ENCODE assay signal across 1 cellular context in the genomic region with DNA sequence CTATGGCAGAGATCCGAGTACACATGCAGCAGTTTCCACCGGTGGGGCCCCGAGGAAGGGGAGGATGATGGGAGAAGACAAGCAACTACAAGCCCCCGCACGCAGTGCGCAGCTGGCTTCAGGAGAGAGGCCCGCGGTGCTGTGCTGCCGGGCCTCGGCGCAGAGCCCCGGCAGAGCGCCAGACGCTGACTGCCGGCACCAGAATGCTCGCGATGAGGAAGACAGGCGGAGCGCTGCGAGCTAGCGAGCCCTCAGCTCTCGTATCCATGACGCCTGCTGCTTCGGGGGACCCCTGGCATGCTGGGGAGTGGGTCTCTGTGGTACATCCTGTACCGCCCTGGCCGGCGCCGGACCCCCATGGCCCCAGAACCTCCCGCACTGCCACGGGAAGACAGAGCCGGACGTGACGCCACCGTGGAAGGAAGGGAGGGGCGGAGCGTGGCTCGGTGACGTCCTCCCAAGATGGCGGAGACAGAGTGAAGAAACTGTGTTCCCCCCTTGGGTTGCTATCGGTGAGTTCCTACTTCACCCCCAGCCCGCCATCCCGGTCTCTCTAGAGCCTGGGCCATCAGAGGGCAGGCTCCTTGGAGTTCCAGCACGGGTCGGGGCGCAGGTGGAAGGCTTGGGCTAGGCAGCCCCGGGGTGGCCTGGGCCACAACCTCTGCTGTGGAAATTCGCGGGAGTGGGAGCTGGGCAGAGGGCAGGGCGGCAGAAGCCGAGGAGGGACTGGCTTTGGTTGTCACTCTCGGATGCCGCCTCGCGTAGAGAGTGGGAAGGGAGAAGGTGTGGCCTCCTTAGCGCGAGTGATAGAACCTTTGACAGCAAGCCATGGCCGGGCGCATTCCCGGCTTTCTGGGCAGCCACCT.
A peak's percentile ranks its signal among the peaks of the same experiment; 100 is the strongest.
TF ChIP-seq lines count a peak whose summit lies in the region.

Gene MYNN, plus strand, starts transcription at position 446 of the 866 bp plus-strand sequence. CDS start 900 bp downstream, outside the sequence.

TF ChIP-seq in HepG2, 621 proteins besides CTCF, POLR2A, EP300 and RAD21 (continued from another document and continues in another):
- TF ChIP-seq, protein P1, sequence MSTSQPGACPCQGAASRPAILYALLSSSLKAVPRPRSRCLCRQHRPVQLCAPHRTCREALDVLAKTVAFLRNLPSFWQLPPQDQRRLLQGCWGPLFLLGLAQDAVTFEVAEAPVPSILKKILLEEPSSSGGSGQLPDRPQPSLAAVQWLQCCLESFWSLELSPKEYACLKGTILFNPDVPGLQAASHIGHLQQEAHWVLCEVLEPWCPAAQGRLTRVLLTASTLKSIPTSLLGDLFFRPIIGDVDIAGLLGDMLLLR (CRISPR knock-in tag; IDR thresholded peaks at IDR 0.05), result peak; percentile 74; the same call in 1 of the 2 replicates
- TF ChIP-seq ZNF713 (CRISPR knock-in tag; IDR thresholded peaks at IDR 0.05) (no peak), UBTF (CRISPR knock-in tag; IDR thresholded peaks at IDR 0.05) (peak; percentile 86), RERE (CRISPR knock-in tag; IDR thresholded peaks at IDR 0.05; ENCODE audit: low read depth) (no peak), ZNF615 (CRISPR knock-in tag; IDR thresholded peaks at IDR 0.05; ENCODE audit: borderline replicate concordance) (no peak), ZBTB40 (IDR thresholded peaks at IDR 0.05) (no peak), ZBTB40 (CRISPR knock-in tag; IDR thresholded peaks at IDR 0.05) (0 out of 2 replicates have a peak, but pooled peaks have one; percentile 44), SYNCRIP (IDR thresholded peaks at IDR 0.05; ENCODE audit: insufficient read depth, low read depth, low read length) (no peak), KDM2A (CRISPR knock-in tag; IDR thresholded peaks at IDR 0.05; ENCODE audit: borderline replicate concordance, low read depth) (peak; percentile 93), PITX1 (CRISPR knock-in tag; IDR thresholded peaks at IDR 0.05) (peak; percentile 30; the same call in 1 of the 2 replicates), ZBTB10 (CRISPR knock-in tag; IDR thresholded peaks at IDR 0.05; ENCODE audit: borderline replicate concordance) (no peak; the same call in 1 of the 2 replicates), MTF1 (CRISPR knock-in tag; IDR thresholded peaks at IDR 0.05) (0 out of 2 replicates have a peak, but pooled peaks have one; percentile 72)
- TF ChIP-seq, protein P2, sequence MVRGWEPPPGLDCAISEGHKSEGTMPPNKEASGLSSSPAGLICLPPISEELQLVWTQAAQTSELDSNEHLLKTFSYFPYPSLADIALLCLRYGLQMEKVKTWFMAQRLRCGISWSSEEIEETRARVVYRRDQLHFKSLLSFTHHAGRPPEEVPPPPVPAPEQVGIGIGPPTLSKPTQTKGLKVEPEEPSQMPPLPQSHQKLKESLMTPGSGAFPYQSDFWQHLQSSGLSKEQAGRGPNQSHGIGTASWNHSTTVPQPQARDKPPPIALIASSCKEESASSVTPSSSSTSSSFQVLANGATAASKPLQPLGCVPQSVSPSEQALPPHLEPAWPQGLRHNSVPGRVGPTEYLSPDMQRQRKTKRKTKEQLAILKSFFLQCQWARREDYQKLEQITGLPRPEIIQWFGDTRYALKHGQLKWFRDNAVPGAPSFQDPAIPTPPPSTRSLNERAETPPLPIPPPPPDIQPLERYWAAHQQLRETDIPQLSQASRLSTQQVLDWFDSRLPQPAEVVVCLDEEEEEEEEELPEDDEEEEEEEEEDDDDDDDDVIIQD (CRISPR knock-in tag; IDR thresholded peaks at IDR 0.05; ENCODE audit: low read depth), result peak; percentile 42; the same call in 1 of the 2 replicates
- TF ChIP-seq, protein P3, sequence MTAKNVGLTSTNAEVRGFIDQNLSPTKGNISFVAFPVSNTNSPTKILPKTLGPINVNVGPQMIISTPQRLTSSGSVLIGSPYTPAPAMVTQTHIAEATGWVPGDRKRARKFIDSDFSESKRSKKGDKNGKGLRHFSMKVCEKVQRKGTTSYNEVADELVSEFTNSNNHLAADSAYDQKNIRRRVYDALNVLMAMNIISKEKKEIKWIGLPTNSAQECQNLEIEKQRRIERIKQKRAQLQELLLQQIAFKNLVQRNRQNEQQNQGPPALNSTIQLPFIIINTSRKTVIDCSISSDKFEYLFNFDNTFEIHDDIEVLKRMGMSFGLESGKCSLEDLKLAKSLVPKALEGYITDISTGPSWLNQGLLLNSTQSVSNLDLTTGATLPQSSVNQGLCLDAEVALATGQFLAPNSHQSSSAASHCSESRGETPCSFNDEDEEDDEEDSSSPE (CRISPR knock-in tag; IDR thresholded peaks at IDR 0.05), result peak; percentile 74
- TF ChIP-seq, protein P4, sequence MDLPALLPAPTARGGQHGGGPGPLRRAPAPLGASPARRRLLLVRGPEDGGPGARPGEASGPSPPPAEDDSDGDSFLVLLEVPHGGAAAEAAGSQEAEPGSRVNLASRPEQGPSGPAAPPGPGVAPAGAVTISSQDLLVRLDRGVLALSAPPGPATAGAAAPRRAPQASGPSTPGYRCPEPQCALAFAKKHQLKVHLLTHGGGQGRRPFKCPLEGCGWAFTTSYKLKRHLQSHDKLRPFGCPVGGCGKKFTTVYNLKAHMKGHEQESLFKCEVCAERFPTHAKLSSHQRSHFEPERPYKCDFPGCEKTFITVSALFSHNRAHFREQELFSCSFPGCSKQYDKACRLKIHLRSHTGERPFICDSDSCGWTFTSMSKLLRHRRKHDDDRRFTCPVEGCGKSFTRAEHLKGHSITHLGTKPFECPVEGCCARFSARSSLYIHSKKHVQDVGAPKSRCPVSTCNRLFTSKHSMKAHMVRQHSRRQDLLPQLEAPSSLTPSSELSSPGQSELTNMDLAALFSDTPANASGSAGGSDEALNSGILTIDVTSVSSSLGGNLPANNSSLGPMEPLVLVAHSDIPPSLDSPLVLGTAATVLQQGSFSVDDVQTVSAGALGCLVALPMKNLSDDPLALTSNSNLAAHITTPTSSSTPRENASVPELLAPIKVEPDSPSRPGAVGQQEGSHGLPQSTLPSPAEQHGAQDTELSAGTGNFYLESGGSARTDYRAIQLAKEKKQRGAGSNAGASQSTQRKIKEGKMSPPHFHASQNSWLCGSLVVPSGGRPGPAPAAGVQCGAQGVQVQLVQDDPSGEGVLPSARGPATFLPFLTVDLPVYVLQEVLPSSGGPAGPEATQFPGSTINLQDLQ (CRISPR knock-in tag; IDR thresholded peaks at IDR 0.05), result no peak
